8 cellular contexts compared by ENCODE assay signal in the genomic region with DNA sequence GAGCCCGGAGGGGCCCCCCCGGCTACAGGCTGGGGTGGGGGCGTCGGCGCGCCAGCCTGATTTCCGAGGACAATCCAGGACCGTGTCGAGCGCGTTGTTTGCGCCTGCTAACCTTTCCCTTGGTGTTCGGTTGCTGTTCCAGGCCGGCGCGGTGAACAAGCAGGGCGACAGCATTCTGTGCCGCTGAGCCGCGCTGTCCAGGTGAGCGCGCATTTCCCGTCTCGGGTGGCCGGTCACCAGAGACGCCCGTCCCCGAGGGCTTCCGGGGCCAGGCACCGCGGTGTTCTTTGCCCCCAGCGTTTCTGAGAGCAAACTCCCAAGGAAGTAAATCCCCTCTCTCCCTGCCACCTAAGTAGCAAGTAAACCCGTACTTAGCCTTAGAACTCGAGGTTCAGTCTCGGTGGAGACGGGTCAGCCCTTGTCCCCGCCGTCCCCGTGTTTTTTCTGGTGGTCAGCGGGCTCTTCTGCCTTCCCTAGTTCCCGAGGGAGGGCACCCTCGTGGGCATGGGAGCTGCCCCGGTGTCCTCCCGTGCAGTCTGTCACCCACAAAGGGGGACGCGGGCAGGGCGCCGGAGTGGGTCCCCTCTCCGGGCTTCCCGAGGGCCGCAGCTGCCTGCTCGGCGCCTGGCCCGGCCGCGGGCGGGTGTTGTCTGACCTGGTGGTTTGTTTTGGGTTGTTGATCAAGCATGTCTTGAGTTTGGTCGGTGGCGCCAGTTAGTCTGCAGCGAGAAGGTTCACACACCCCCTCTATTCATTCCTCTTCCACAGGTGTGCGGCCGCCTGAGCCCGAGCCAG. TPM values are rescaled to one million over a fixed set of nuclear protein-coding genes. Genes with fewer than 3 reads are reported as not detected.
DNase-seq lines count a peak whose midpoint lies in the region; ATAC-seq and TF ChIP-seq lines count a peak whose summit lies in the region.

No MANE protein-coding gene starts in this region.

- no peaks in the 10 kb centered on the region for H4K20me1 ChIP-seq in BLaER1 treated with 17β-estradiol and CSF1 and Interleukin-3, amounts not matched to agents 10 nM and 100 nM

- peak overlapping the region; percentile 56 to 80 (median 71) for H3K9ac ChIP-seq in BLaER1 treated with 17β-estradiol and CSF1 and Interleukin-3, amounts not matched to agents 10 nM and 100 nM

- no peak overlapping the region for H3K27ac Mint-ChIP-seq in CD4-positive, alpha-beta T cell

- H3K27ac ChIP-seq in BLaER1 treated with 17β-estradiol and CSF1 and Interleukin-3, amounts not matched to agents 10 nM and 100 nM, result peak overlapping the region in 9 of 11 experiments; percentile 29 to 67 (median 43); a peak in 14 of 22 replicates
- H3K27ac ChIP-seq in left ventricle myocardium inferior (replicated peaks), result peak overlapping the region; percentile 77
- no peak overlapping the region for H3K27ac ChIP-seq in CD4-positive, alpha-beta T cell (ENCODE audit: low read depth, low read length)

- H3K4me3 ChIP-seq in BLaER1 treated with 17β-estradiol and CSF1 and Interleukin-3, amounts not matched to agents 10 nM and 100 nM, result peak overlapping the region; percentile 58 to 76 (median 70)
- peak overlapping the region; percentile 77 for H3K4me3 ChIP-seq in left ventricle myocardium inferior
- peak overlapping the region; percentile 93 for H3K4me3 ChIP-seq in retinal pigment epithelial cell (ENCODE audit: low read length)

- peak overlapping the region; percentile 91 to 100 (median 97) for H3K4me2 ChIP-seq in BLaER1 treated with 17β-estradiol and CSF1 and Interleukin-3, amounts not matched to agents 10 nM and 100 nM

- TF ChIP-seq CTCF in left ventricle myocardium inferior (IDR thresholded peaks at IDR 0.05; ENCODE audit: borderline replicate concordance) (no peak), retinal pigment epithelial cell (conservative IDR thresholded peaks at IDR 0.05; ENCODE audit: low read depth, low read length) (no peak)
- TF ChIP-seq CTCF in CD4-positive, alpha-beta T cell (IDR thresholded peaks at IDR 0.05), result no peak

- H3K27me3 ChIP-seq in BLaER1 treated with 17β-estradiol and CSF1 and Interleukin-3, amounts not matched to agents 10 nM and 100 nM, result peaks cover 0 to 30% (median 19%) of the 10 kb centered on the region in 11 experiments; a peak in 14 of 22 replicates
- H3K27me3 ChIP-seq in left ventricle myocardium inferior (ENCODE audit: low read depth), result peaks cover 68% of the 10 kb centered on the region
- H3K27me3 ChIP-seq in CD4-positive, alpha-beta T cell (ENCODE audit: control insufficient read depth, insufficient read depth, low read length), result peaks cover 43% of the 10 kb centered on the region

- H3K27me3 Mint-ChIP-seq in CD4-positive, alpha-beta T cell, result peaks cover 76% of the 10 kb centered on the region

- H3K36me3 Mint-ChIP-seq in CD4-positive, alpha-beta T cell (ENCODE audit: low read depth), result no peaks in the 10 kb centered on the region

- POLR2A ChIA-PET in CD4-positive, alpha-beta T cell (lab: Charles Lee), result no interaction called here

- H3K9me3 Mint-ChIP-seq in CD4-positive, alpha-beta T cell, result no peaks in the 10 kb centered on the region

- H3K9me3 ChIP-seq in BLaER1 treated with 17β-estradiol and CSF1 and Interleukin-3, amounts not matched to agents 10 nM and 100 nM (replicated peaks in 1 of 11), result peaks cover 0 to 15% (median 10%) of the 10 kb centered on the region in 11 experiments; a peak in 14 of 22 replicates
- no peaks in the 10 kb centered on the region for H3K9me3 ChIP-seq in left ventricle myocardium inferior (replicated peaks)
- H3K9me3 ChIP-seq in CD4-positive, alpha-beta T cell (ENCODE audit: control insufficient read depth, low read length), result no peaks in the 10 kb centered on the region

- CTCF ChIA-PET in CD4-positive, alpha-beta T cell (lab: Charles Lee), result no interaction called here

- peaks cover 6% of the 10 kb centered on the region for H3K4me1 Mint-ChIP-seq in CD4-positive, alpha-beta T cell (ENCODE audit: low read depth)

- peak; percentile 52 for ATAC-seq in HG03354 (IDR thresholded peaks at IDR 0.05; ENCODE audit: poor library complexity, severe bottlenecking, unreplicated experiment)
- ATAC-seq in SK-N-SH treated with all-trans-retinoic acid at 6 μM for 48 hours, result peak; percentile 32
- no peak for ATAC-seq in HG02885 (IDR thresholded peaks at IDR 0.05; ENCODE audit: poor library complexity, unreplicated experiment)
- no peak for ATAC-seq in CD4-positive, alpha-beta T cell (ENCODE audit: poor library complexity)

- DNase-seq in left ventricle myocardium inferior, result no peak
- DNase-seq in retinal pigment epithelial cell (ENCODE audit: low read depth), result no peak
- no peak for DNase-seq in CD4-positive, alpha-beta T cell
- no peak for DNase-seq in epidermal melanocyte (ENCODE audit: insufficient read length, low spot score)

- intact Hi-C loops in left ventricle myocardium inferior (cut with micrococcal nuclease), result no loop called here
- intact Hi-C loops in CD4-positive, alpha-beta T cell (cut with DNase I, micrococcal nuclease), result no loop called here

- H3K4me1 ChIP-seq in BLaER1 treated with 17β-estradiol and CSF1 and Interleukin-3, amounts not matched to agents 10 nM and 100 nM, result peaks cover 0 to 72% (median 40%) of the 10 kb centered on the region in 10 experiments; a peak in 13 of 20 replicates
- H3K4me1 ChIP-seq in left ventricle myocardium inferior, result peaks cover 20% of the 10 kb centered on the region

- H3K4me3 Mint-ChIP-seq in CD4-positive, alpha-beta T cell, result no peak overlapping the region

- H3K36me3 ChIP-seq in BLaER1 treated with 17β-estradiol and CSF1 and Interleukin-3, amounts not matched to agents 10 nM and 100 nM, result no peaks in the 10 kb centered on the region
- no peaks in the 10 kb centered on the region for H3K36me3 ChIP-seq in left ventricle myocardium inferior

TF ChIP-seq in SK-N-SH treated with all-trans-retinoic acid at 6 μM for 48 hours, 23 proteins besides CTCF, POLR2A, EP300 and RAD21 (continues in another document):
- no peak for TF ChIP-seq ZFP3 (CRISPR knock-in tag; IDR thresholded peaks at IDR 0.05)
- TF ChIP-seq ZFP30 (CRISPR knock-in tag; IDR thresholded peaks at IDR 0.05), result no peak
- TF ChIP-seq ZC3H10 (CRISPR knock-in tag; IDR thresholded peaks at IDR 0.05), result no peak
- TF ChIP-seq ZNF70 (CRISPR knock-in tag; IDR thresholded peaks at IDR 0.05), result no peak
- no peak for TF ChIP-seq ESRRG (CRISPR knock-in tag; IDR thresholded peaks at IDR 0.05)
- TF ChIP-seq, protein P1, sequence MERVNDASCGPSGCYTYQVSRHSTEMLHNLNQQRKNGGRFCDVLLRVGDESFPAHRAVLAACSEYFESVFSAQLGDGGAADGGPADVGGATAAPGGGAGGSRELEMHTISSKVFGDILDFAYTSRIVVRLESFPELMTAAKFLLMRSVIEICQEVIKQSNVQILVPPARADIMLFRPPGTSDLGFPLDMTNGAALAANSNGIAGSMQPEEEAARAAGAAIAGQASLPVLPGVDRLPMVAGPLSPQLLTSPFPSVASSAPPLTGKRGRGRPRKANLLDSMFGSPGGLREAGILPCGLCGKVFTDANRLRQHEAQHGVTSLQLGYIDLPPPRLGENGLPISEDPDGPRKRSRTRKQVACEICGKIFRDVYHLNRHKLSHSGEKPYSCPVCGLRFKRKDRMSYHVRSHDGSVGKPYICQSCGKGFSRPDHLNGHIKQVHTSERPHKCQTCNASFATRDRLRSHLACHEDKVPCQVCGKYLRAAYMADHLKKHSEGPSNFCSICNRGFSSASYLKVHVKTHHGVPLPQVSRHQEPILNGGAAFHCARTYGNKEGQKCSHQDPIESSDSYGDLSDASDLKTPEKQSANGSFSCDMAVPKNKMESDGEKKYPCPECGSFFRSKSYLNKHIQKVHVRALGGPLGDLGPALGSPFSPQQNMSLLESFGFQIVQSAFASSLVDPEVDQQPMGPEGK (CRISPR knock-in tag; IDR thresholded peaks at IDR 0.05; ENCODE audit: borderline replicate concordance), result no peak
- TF ChIP-seq, protein P2, sequence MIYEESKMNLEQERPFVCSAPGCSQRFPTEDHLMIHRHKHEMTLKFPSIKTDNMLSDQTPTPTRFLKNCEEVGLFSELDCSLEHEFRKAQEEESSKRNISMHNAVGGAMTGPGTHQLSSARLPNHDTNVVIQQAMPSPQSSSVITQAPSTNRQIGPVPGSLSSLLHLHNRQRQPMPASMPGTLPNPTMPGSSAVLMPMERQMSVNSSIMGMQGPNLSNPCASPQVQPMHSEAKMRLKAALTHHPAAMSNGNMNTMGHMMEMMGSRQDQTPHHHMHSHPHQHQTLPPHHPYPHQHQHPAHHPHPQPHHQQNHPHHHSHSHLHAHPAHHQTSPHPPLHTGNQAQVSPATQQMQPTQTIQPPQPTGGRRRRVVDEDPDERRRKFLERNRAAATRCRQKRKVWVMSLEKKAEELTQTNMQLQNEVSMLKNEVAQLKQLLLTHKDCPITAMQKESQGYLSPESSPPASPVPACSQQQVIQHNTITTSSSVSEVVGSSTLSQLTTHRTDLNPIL (CRISPR knock-in tag; IDR thresholded peaks at IDR 0.05; ENCODE audit: low read depth), result no peak
- TF ChIP-seq CSDC2 (CRISPR knock-in tag; IDR thresholded peaks at IDR 0.05), result no peak
- no peak for TF ChIP-seq RARB (CRISPR knock-in tag; IDR thresholded peaks at IDR 0.05)
- TF ChIP-seq, protein P3, sequence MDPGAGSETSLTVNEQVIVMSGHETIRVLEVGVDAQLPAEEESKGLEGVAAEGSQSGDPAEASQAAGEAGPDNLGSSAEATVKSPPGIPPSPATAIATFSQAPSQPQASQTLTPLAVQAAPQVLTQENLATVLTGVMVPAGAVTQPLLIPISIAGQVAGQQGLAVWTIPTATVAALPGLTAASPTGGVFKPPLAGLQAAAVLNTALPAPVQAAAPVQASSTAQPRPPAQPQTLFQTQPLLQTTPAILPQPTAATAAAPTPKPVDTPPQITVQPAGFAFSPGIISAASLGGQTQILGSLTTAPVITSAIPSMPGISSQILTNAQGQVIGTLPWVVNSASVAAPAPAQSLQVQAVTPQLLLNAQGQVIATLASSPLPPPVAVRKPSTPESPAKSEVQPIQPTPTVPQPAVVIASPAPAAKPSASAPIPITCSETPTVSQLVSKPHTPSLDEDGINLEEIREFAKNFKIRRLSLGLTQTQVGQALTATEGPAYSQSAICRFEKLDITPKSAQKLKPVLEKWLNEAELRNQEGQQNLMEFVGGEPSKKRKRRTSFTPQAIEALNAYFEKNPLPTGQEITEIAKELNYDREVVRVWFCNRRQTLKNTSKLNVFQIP (CRISPR knock-in tag; IDR thresholded peaks at IDR 0.05; ENCODE audit: borderline replicate concordance, low read depth), result no peak
- TF ChIP-seq BACH2 (CRISPR knock-in tag; IDR thresholded peaks at IDR 0.05; ENCODE audit: borderline replicate concordance), result no peak
- no peak for TF ChIP-seq OSR1 (CRISPR knock-in tag; IDR thresholded peaks at IDR 0.05)

RNA-seq across cellular contexts. Expression of a gene that starts 1.5 kb away (rescaled TPM):
- 3.0 TPM for total RNA-seq in left ventricle myocardium inferior
- not detected for total RNA-seq in CD4-positive, alpha-beta T cell

Comparison
In these comparisons a context has a peak if more than half of its experiments do, and no peak if none do; other contexts are left out.
1. ATAC-seq: peak in HG03354 (single experiment) and SK-N-SH treated with all-trans-retinoic acid at 6 μM for 48 hours (single experiment); none in HG02885 (single experiment) and CD4-positive, alpha-beta T cell (single experiment).
2. Peak in every context shown above with its lines, with median percentiles within 50 percentile points of each other: H3K4me3 ChIP-seq.